Comparison of ENCODE assay signal across 8 cellular contexts in genomic region chr11:1389103-1389931, GRCh38. TPM values are rescaled to one million over a fixed set of nuclear protein-coding genes. Genes with fewer than 3 reads are reported as not detected.
DNase-seq lines count a peak whose midpoint lies in the region; ATAC-seq and TF ChIP-seq lines count a peak whose summit lies in the region.

No MANE protein-coding gene starts in this region.

- H3K4me1 ChIP-seq in GM23338 (ENCODE audit: insufficient read depth) = peaks cover 3% of the 10 kb centered on the region; the same call in 1 of the 2 replicates

- peak overlapping the region; percentile 52 for H2AFZ ChIP-seq in GM23338

- peaks cover 4% of the 10 kb centered on the region; the same call in 1 of the 3 replicates for H3K9me3 Mint-ChIP-seq in GM23338
- H3K9me3 Mint-ChIP-seq in neural crest cell = peaks cover 2% of the 10 kb centered on the region
- H3K9me3 Mint-ChIP-seq in stimulated activated naive CD8-positive, alpha-beta T cell treated with anti-CD3 and anti-CD28 coated beads, Interleukin-15, amount 100 ng/mL, for 72 hours = no peaks in the 10 kb centered on the region

- H3K27ac Mint-ChIP-seq in GM23338 = no peak overlapping the region
- no peak overlapping the region for H3K27ac Mint-ChIP-seq in neural crest cell (ENCODE audit: unreplicated experiment)
- peak overlapping the region in 1 of 2 donors; percentile 54 for H3K27ac Mint-ChIP-seq in stimulated activated naive CD8-positive, alpha-beta T cell treated with anti-CD3 and anti-CD28 coated beads, Interleukin-15, amount 100 ng/mL, for 72 hours

- peaks cover 18% of the 10 kb centered on the region for H3K4me1 Mint-ChIP-seq in GM23338
- peaks cover 22% of the 10 kb centered on the region for H3K4me1 Mint-ChIP-seq in neural crest cell
- H3K4me1 Mint-ChIP-seq in stimulated activated naive CD8-positive, alpha-beta T cell treated with anti-CD3 and anti-CD28 coated beads, Interleukin-15, amount 100 ng/mL, for 72 hours = peaks cover 33% of the 10 kb centered on the region

- H3K4me2 ChIP-seq in GM23338 = peak overlapping the region; percentile 94

- peak; percentile 86 for ATAC-seq in GM23338
- peak; percentile 95 for ATAC-seq in stimulated activated naive CD8-positive, alpha-beta T cell treated with anti-CD3 and anti-CD28 coated beads, Interleukin-15, amount 100 ng/mL, for 72 hours

- H3K9me2 ChIP-seq in GM23338 (ENCODE audit: insufficient read depth) = no peaks in the 10 kb centered on the region

- H3F3A ChIP-seq in GM23338 (replicated peaks; ENCODE audit: low read depth) = no peaks in the 10 kb centered on the region

- DNase-seq in DMS153 treated with DMSO at 0.1 percent for 48 hours (lab: John Stamatoyannopoulos, UW; ENCODE audit: unreplicated experiment) (peak; percentile 95), GM23338 (ENCODE audit: low spot score) (peak; percentile 98), LHCN-M2 (ENCODE audit: low read depth) (peak; percentile 90), SHP77 (lab: John Stamatoyannopoulos, UW) (peak; percentile 52 to 67), foreskin melanocyte (peak; percentile 90), neural crest cell (ENCODE audit: low read depth, low spot score) (peak; percentile 98)
- DNase-seq in activated naive CD4-positive, alpha-beta T cell (lab: John Stamatoyannopoulos, UW) = peak; percentile 90 to 97 (median 96)
- peak; percentile 97 to 98 for DNase-seq in stimulated activated naive CD8-positive, alpha-beta T cell treated with anti-CD3 and anti-CD28 coated beads, Interleukin-15, amount 100 ng/mL, for 72 hours

- peaks cover 25% of the 10 kb centered on the region for H3K79me2 ChIP-seq in GM23338 (replicated peaks; ENCODE audit: insufficient read depth)

- H3K27me3 Mint-ChIP-seq in GM23338 (ENCODE audit: insufficient read depth, low read depth, poor library complexity) (peaks cover 29% of the 10 kb centered on the region), neural crest cell (ENCODE audit: low read depth) (peaks cover 10% of the 10 kb centered on the region)
- H3K27me3 Mint-ChIP-seq in stimulated activated naive CD8-positive, alpha-beta T cell treated with anti-CD3 and anti-CD28 coated beads, Interleukin-15, amount 100 ng/mL, for 72 hours = peaks cover 43% of the 10 kb centered on the region

- TF ChIP-seq CTCF in GM23338 (conservative IDR thresholded peaks at IDR 0.05; ENCODE audit: low read depth in 2 of 2) (peak in 1 of 2 experiments; percentile 35; a peak in 2 of 4 replicates), neural crest cell (conservative IDR thresholded peaks at IDR 0.05) (no peak)

- no peaks in the 10 kb centered on the region; the same call in none of the 2 replicates for H4K20me1 ChIP-seq in GM23338 (replicated peaks; ENCODE audit: insufficient read depth)

- 0 out of 2 replicates have a peak, but pooled peaks cover 4% of the 10 kb centered on the region for H3K27me3 ChIP-seq in GM23338 (ENCODE audit: insufficient read depth)

- H3K4me3 ChIP-seq in GM23338 = peak overlapping the region; percentile 77

- H3K36me3 Mint-ChIP-seq in GM23338 (ENCODE audit: low read depth) (peaks cover 8% of the 10 kb centered on the region; the same call in 1 of the 3 replicates), neural crest cell (ENCODE audit: low read depth) (peaks cover 7% of the 10 kb centered on the region)

- H3K4me3 Mint-ChIP-seq in GM23338 = peak overlapping the region; percentile 76
- H3K4me3 Mint-ChIP-seq in neural crest cell = peak overlapping the region; percentile 76
- peak overlapping the region; percentile 73 to 87 for H3K4me3 Mint-ChIP-seq in stimulated activated naive CD8-positive, alpha-beta T cell treated with anti-CD3 and anti-CD28 coated beads, Interleukin-15, amount 100 ng/mL, for 72 hours

- H3K27ac ChIP-seq in GM23338 (ENCODE audit: low read depth) = 0 out of 2 replicates have a peak overlapping the region, but pooled peaks have one; percentile 76

- no peaks in the 10 kb centered on the region for H3K36me3 ChIP-seq in GM23338 (ENCODE audit: insufficient read depth)

TF ChIP-seq in GM23338, 12 proteins besides CTCF, POLR2A, EP300 and RAD21:
- TF ChIP-seq POLR2AphosphoS5 (IDR thresholded peaks at IDR 0.05; ENCODE audit: low read depth) (peak; percentile 92), ETS1 (IDR thresholded peaks at IDR 0.05) (peak; percentile 43; the same call in 1 of the 2 replicates), REST (IDR thresholded peaks at IDR 0.05; ENCODE audit: unreplicated experiment) (no peak), CREB1 (CRISPR knock-in tag; IDR thresholded peaks at IDR 0.05; ENCODE audit: low read depth) (peak; percentile 52)
TF ChIP-seq in GM23338: peak in this region for 3.

RNA-seq across cellular contexts. Expression of gene BRSK2, which starts 0.4 kb away (rescaled TPM):
- total RNA-seq in GM23338 (2014; rRNA removed; shearing (Covaris generic)) = 15.0 and 20.3 TPM in 2 replicates
- 7.2 and 10.1 TPM in 2 replicates for polyA plus RNA-seq in GM23338 (2016; fragmentation: Nextera tagmentation; extraction: Ambion mirVana)
- total RNA-seq in LHCN-M2 (2014; rRNA removed) = 0.34 TPM in 1 of 2 replicates, not detected in the other
- polyA plus RNA-seq in LHCN-M2 (2012) = 0.32 TPM
- total RNA-seq in neural crest cell = 59.9 and 72.5 TPM in 2 replicates

Comparison
In these comparisons a context has a peak if more than half of its experiments do, and no peak if none do; other contexts are left out.
1. Peak in every context shown above with its lines: DNase-seq, ATAC-seq, H3K4me3 ChIP-seq and H3K27ac ChIP-seq.
2. RNA of gene BRSK2, which starts 0.4 kb away (total RNA-seq): 59.9 to 72.5 TPM in neural crest cell and 15.0 to 20.3 TPM in GM23338; 0.34 TPM in LHCN-M2; every median in the first group is over 10 times any median in the second.